8 cellular contexts compared by ENCODE assay signal in genomic region chr3:72847282-72847681, GRCh38. TPM values are rescaled to one million over a fixed set of nuclear protein-coding genes. Genes with fewer than 3 reads are reported as not detected.
A peak's percentile ranks its signal among the peaks of the same experiment; 100 is the strongest.
DNase-seq lines count a peak whose midpoint lies in the region; ATAC-seq and TF ChIP-seq lines count a peak whose summit lies in the region.

No MANE protein-coding gene starts in this region.

- TF ChIP-seq EP300 in transverse colon (IDR thresholded peaks at IDR 0.05; ENCODE audit: low read depth), result no peak

- H3K4me3 ChIP-seq in liver (ENCODE audit: low read depth in 1 of 3, low read length in 3 of 3), result peak overlapping the region; percentile 63 to 100 (median 100)
- peak overlapping the region; percentile 75 to 93 (median 84) for H3K4me3 ChIP-seq in transverse colon

- TF ChIP-seq CTCF in liver (IDR thresholded peaks at IDR 0.05; ENCODE audit: low read depth, low read length, missing input control) (no peak), transverse colon (IDR thresholded peaks at IDR 0.05) (no peak)

- H3K9ac ChIP-seq in liver (ENCODE audit: low read depth in 1 of 2, low read length in 2 of 2), result peak overlapping the region; percentile 45 to 89

- peaks cover 8% of the 10 kb centered on the region for H3K27me3 Mint-ChIP-seq in activated T-cell treated with anti-CD3 and anti-CD28 coated beads, Interleukin-2, amount 50 U/mL, for 72 hours (ENCODE audit: low read depth)
- no peaks in the 10 kb centered on the region for H3K27me3 Mint-ChIP-seq in activated naive CD8-positive, alpha-beta T cell treated with anti-CD3 and anti-CD28 coated beads, Interleukin-2, amount 10 ng/mL, durations not matched to agents 7 days and 5 days

- no peaks in the 10 kb centered on the region for H3K9me3 Mint-ChIP-seq in activated T-cell treated with anti-CD3 and anti-CD28 coated beads, Interleukin-2, amount 50 U/mL, for 72 hours
- H3K9me3 Mint-ChIP-seq in activated naive CD8-positive, alpha-beta T cell treated with anti-CD3 and anti-CD28 coated beads, Interleukin-2, amount 10 ng/mL, durations not matched to agents 7 days and 5 days, result no peaks in the 10 kb centered on the region

- H3K4me3 Mint-ChIP-seq in activated T-cell treated with anti-CD3 and anti-CD28 coated beads, Interleukin-2, amount 50 U/mL, for 72 hours, result peak overlapping the region; percentile 94 to 100
- H3K4me3 Mint-ChIP-seq in activated naive CD8-positive, alpha-beta T cell treated with anti-CD3 and anti-CD28 coated beads, Interleukin-2, amount 10 ng/mL, durations not matched to agents 7 days and 5 days, result peak overlapping the region; percentile 92

- intact Hi-C loops in transverse colon (cut with DNase I; ENCODE audit: low total_unique reads), result loop anchor here (5.0 kb wide), 1 partner anchor 150 kb away; the partner anchor contains the start of gene PPP4R2

- ATAC-seq in activated T-cell treated with anti-CD3 and anti-CD28 coated beads, Interleukin-2, amount 50 U/mL, for 72 hours (replicated peaks in 1 of 2), result no peak
- no peak for ATAC-seq in activated naive CD8-positive, alpha-beta T cell treated with anti-CD3 and anti-CD28 coated beads, Interleukin-2, amount 10 ng/mL, durations not matched to agents 7 days and 5 days (ENCODE audit: low read depth)

- H3K9me3 ChIP-seq in liver (ENCODE audit: control insufficient read depth in 4 of 4, low read length in 3 of 4), result no peaks in the 10 kb centered on the region
- H3K9me3 ChIP-seq in transverse colon, result no peaks in the 10 kb centered on the region

- WGBS in liver, result 17% methylated on average over 6 of the region's 6 CpGs
- WGBS in transverse colon (ENCODE audit: low coverage in 1 of 2), 2 donors, result 7% methylated on average over 6 of the region's 6 CpGs

- H3K36me3 ChIP-seq in liver (ENCODE audit: control insufficient read depth in 4 of 4, insufficient read depth in 3 of 4, low read depth in 1 of 4, low read length in 3 of 4) (no peaks in the 10 kb centered on the region), transverse colon (no peaks in the 10 kb centered on the region)

- POLR2A ChIA-PET in activated naive CD8-positive, alpha-beta T cell treated with anti-CD3 and anti-CD28 coated beads, Interleukin-2, amount 10 ng/mL, durations not matched to agents 7 days and 5 days (lab: Charles Lee), result interaction anchor here (1.3 kb wide), 1 partner anchor 1123 kb away, joined by 3 read pairs; no protein-coding TSS in a partner anchor

- no peak for DNase-seq in activated T-cell treated with anti-CD3 and anti-CD28 coated beads, Interleukin-2, amount 50 U/mL, for 72 hours
- no peak for DNase-seq in activated T-cell treated with anti-CD3 and anti-CD28 coated beads, Interleukin-2, amount 50 U/mL, for 1 hour
- DNase-seq in activated naive CD8-positive, alpha-beta T cell treated with anti-CD3 and anti-CD28 coated beads, Interleukin-2, amount 10 ng/mL, durations not matched to agents 7 days and 5 days, result no peak
- DNase-seq in transverse colon (no peak), MV-4-11 (lab: John Stamatoyannopoulos, UW) (no peak), NCI-H524 treated with DMSO at 0.1 percent for 48 hours (lab: John Stamatoyannopoulos, UW) (no peak)
- DNase-seq in stimulated activated CD4-positive, alpha-beta T cell treated with anti-CD3 and anti-CD28 coated beads, Interleukin-2, amount 100 ng/mL, for 24 hours, result no peak

- no peak for TF ChIP-seq POLR2A in transverse colon (IDR thresholded peaks at IDR 0.05)

- peaks cover 0 to 18% (median 17%) of the 10 kb centered on the region in 4 donors for H3K4me1 ChIP-seq in liver (ENCODE audit: control insufficient read depth in 4 of 4, insufficient read depth in 4 of 4, low read length in 3 of 4)
- peaks cover 7 to 35% (median 14%) of the 10 kb centered on the region in 4 donors for H3K4me1 ChIP-seq in transverse colon

- H3K27ac ChIP-seq in liver (ENCODE audit: low read depth in 1 of 2, low read length in 2 of 2) (peak overlapping the region; percentile 73 to 92), transverse colon (peak overlapping the region; percentile 79 to 90 (median 86))

- peaks cover 7 to 12% of the 10 kb centered on the region in 2 donors for H3K36me3 Mint-ChIP-seq in activated T-cell treated with anti-CD3 and anti-CD28 coated beads, Interleukin-2, amount 50 U/mL, for 72 hours (ENCODE audit: insufficient read depth in 2 of 2)
- peaks cover 10% of the 10 kb centered on the region for H3K36me3 Mint-ChIP-seq in activated naive CD8-positive, alpha-beta T cell treated with anti-CD3 and anti-CD28 coated beads, Interleukin-2, amount 10 ng/mL, durations not matched to agents 7 days and 5 days

- no peak for TF ChIP-seq RAD21 in liver (IDR thresholded peaks at IDR 0.05)

- H3K4me1 Mint-ChIP-seq in activated T-cell treated with anti-CD3 and anti-CD28 coated beads, Interleukin-2, amount 50 U/mL, for 72 hours (ENCODE audit: low read depth), result peaks cover 54% of the 10 kb centered on the region
- peaks cover 30% of the 10 kb centered on the region for H3K4me1 Mint-ChIP-seq in activated naive CD8-positive, alpha-beta T cell treated with anti-CD3 and anti-CD28 coated beads, Interleukin-2, amount 10 ng/mL, durations not matched to agents 7 days and 5 days

- in situ Hi-C loops in transverse colon (cut with MboI; ENCODE audit: low pct_ligation_motif_present in 1 of 4, low pct_unique_long_range_greater_than_20kb in 1 of 4, low sequenced_read_pairs in 3 of 4), result loop anchor here in 2 of 4 donors (25.0 kb wide), 3 partner anchors 215 to 1135 kb away; partner anchors contain the start of genes EBLN2 (in 1 of the 2) and EIF4E3 (in 1 of the 2)

- H3K27me3 ChIP-seq in liver (ENCODE audit: control insufficient read depth in 4 of 4, insufficient read depth in 4 of 4, low read length in 3 of 4) (no peaks in the 10 kb centered on the region), transverse colon (no peaks in the 10 kb centered on the region)

- H3K27ac Mint-ChIP-seq in activated T-cell treated with anti-CD3 and anti-CD28 coated beads, Interleukin-2, amount 50 U/mL, for 72 hours, result peak overlapping the region; percentile 87
- H3K27ac Mint-ChIP-seq in activated naive CD8-positive, alpha-beta T cell treated with anti-CD3 and anti-CD28 coated beads, Interleukin-2, amount 10 ng/mL, durations not matched to agents 7 days and 5 days, result peak overlapping the region; percentile 74

TF ChIP-seq in liver, 16 proteins besides CTCF, POLR2A, EP300 and RAD21 (continues in another document):
- TF ChIP-seq FOXA1 (IDR thresholded peaks at IDR 0.05) (no peak), EGR1 (IDR thresholded peaks at IDR 0.05; ENCODE audit: low read depth in 2 of 2) (no peak), SP1 (IDR thresholded peaks at IDR 0.05) (no peak), JUND (IDR thresholded peaks at IDR 0.05) (no peak), ZBTB33 (IDR thresholded peaks at IDR 0.05) (no peak), REST (IDR thresholded peaks at IDR 0.05) (no peak), HNF4A (conservative IDR thresholded peaks at IDR 0.05) (no peak), RXRA (IDR thresholded peaks at IDR 0.05) (no peak), FOXA2 (IDR thresholded peaks at IDR 0.05) (no peak)

RNA-seq across cellular contexts. Expression of gene SHQ1, which starts 1.0 kb away (rescaled TPM):
- 10 to 100 TPM; 26.4 to 26.7 TPM for total RNA-seq in activated T-cell treated with anti-CD3 and anti-CD28 coated beads, Interleukin-2, amount 50 U/mL, for 72 hours
- total RNA-seq in activated naive CD8-positive, alpha-beta T cell treated with anti-CD3 and anti-CD28 coated beads, Interleukin-2, amount 10 ng/mL, durations not matched to agents 7 days and 5 days, result 10 to 100 TPM; 22.2 to 22.8 TPM
- 1 to 10 TPM; 7.1 to 9.6 TPM for total RNA-seq in liver
- polyA plus RNA-seq in liver, result 1 to 10 TPM; 4.3 to 5.0 TPM
- 10 to 100 TPM in 3 of 4 donors, 1 to 10 TPM in 1; 4.9 to 21.3 (median 13.1) TPM for total RNA-seq in transverse colon

RNA-seq across cellular contexts. Expression of gene GXYLT2, which starts 40.6 kb away (rescaled TPM):
- total RNA-seq in activated T-cell treated with anti-CD3 and anti-CD28 coated beads, Interleukin-2, amount 50 U/mL, for 72 hours, result under 1 TPM; 0.23 to 0.26 TPM
- not detected for total RNA-seq in activated naive CD8-positive, alpha-beta T cell treated with anti-CD3 and anti-CD28 coated beads, Interleukin-2, amount 10 ng/mL, durations not matched to agents 7 days and 5 days
- total RNA-seq in liver (under 1 TPM; 0.08 to 0.98 TPM), transverse colon (10 to 100 TPM in 2 of 4 donors, 1 to 10 TPM in 2; 1.5 to 12.5 (median 7.5) TPM)
- under 1 TPM; 0.06 to 0.13 TPM for polyA plus RNA-seq in liver
